In the genomic region with DNA sequence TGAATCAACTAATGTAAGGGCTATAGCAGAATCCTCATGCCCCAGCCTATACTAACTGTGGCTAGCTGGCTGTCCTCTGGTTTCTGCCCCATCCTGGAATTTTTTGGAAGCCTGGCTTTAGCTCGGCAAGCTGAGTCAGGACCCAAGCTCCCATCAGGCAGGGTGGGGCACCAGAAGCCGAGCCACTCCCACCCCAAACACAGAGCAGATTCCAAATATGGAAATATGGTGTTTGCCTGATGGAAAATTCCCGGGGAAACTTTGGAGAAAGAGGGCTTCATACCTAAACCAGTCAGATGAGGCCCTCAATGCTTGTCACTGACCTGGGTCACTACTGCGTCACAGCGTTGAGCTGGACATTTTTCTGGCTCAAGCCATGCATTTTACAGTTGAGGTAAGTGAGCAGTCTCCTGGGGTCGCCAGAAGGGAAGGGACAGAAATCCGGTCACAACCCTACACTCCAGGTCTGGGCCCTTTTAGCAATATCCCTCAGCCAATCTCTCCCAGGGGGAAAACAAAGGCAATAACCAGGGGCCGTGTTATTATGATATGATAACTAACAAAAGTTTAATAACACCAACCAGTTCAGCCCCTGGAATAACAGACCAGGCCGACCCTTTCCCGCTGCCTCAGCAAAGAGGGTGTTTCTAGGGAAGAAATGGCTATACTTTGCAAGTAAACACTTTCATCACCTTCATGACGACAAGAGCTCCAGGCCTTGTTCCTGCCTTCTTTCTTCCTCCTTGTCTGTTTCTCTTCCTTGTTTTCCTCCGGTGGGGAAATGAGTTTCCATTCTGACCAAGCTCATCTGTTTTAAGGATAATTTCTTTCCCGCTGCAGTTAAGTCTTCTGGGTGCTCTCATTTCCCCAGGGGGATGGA, we compare ENCODE assay signal across 11 cellular contexts. TPM values are rescaled to one million over a fixed set of nuclear protein-coding genes. Genes with fewer than 3 reads are reported as not detected.
DNase-seq lines count a peak whose midpoint lies in the region; ATAC-seq and TF ChIP-seq lines count a peak whose summit lies in the region.
"Had no signal": no experiment of that assay in that cellular context is flagged by ENCODE, and none has a peak within 500 bp of the region (broad histone marks: within the 10 kb centered on the region; RNA-seq: fewer than 3 reads in every experiment).

No MANE protein-coding gene starts in this region.

- H3K36me3 ChIP-seq in mucosa of rectum (ENCODE audit: control insufficient read depth in 2 of 2, insufficient read depth in 2 of 2, low read length in 2 of 2) = no peaks in the 10 kb centered on the region
- H3K36me3 ChIP-seq: BE2C had no signal

- H3K27me3 ChIP-seq in mucosa of rectum (ENCODE audit: control insufficient read depth in 2 of 2, insufficient read depth in 2 of 2, low read length in 2 of 2) = no peaks in the 10 kb centered on the region
- H3K27me3 ChIP-seq: BE2C had no signal

- H3K27ac Mint-ChIP-seq in activated CD4-positive, alpha-beta T cell treated with anti-CD3 and anti-CD28 coated beads for 36 hours = no peak overlapping the region

- no peaks in the 10 kb centered on the region for H3K4me1 Mint-ChIP-seq in activated CD4-positive, alpha-beta T cell treated with anti-CD3 and anti-CD28 coated beads for 36 hours

- no peaks in the 10 kb centered on the region for H3K36me3 Mint-ChIP-seq in activated CD4-positive, alpha-beta T cell treated with anti-CD3 and anti-CD28 coated beads for 36 hours (ENCODE audit: low read depth)

- TF ChIP-seq CTCF in epithelial cell of esophagus (IDR thresholded peaks at IDR 0.05; ENCODE audit: insufficient read depth, low read depth, low read length, missing control alignments) = no peak

- ATAC-seq in activated CD4-positive, alpha-beta T cell treated with anti-CD3 and anti-CD28 coated beads for 36 hours = no peak

- CTCF ChIA-PET in activated CD4-positive, alpha-beta T cell treated with anti-CD3 and anti-CD28 coated beads for 36 hours (lab: Charles Lee) = interaction anchor here (0.8 to 4.3 kb wide), 2 partner anchors 12 to 34 kb away, joined by 3 to 14 read pairs; no protein-coding TSS in a partner anchor

- peak; percentile 95 for DNase-seq in A172 (ENCODE audit: low spot score)
- peak; percentile 97 for DNase-seq in M059J (ENCODE audit: low read depth)
- DNase-seq in epithelial cell of esophagus (ENCODE audit: low read depth) = peak; percentile 72
- no peak for DNase-seq in NCI-H748 (lab: John Stamatoyannopoulos, UW; ENCODE audit: unreplicated experiment)
- DNase-seq in stimulated activated CD4-positive, alpha-beta T cell treated with anti-CD3 and anti-CD28 coated beads, Interleukin-4, amount 100 ng/mL, for 1 hour = no peak
- DNase-seq in SHP77 (lab: John Stamatoyannopoulos, UW) = no peak
- no peak for DNase-seq in activated CD4-positive, alpha-beta T cell treated with anti-CD3 and anti-CD28 coated beads for 36 hours
- DNase-seq: activated naive CD4-positive, alpha-beta T cell; BE2C; NCI-H187 treated with DMSO at 0.1 percent for 48 hours had no signal

- POLR2A ChIA-PET in activated CD4-positive, alpha-beta T cell treated with anti-CD3 and anti-CD28 coated beads for 36 hours (lab: Charles Lee) = interaction anchor here (0.6 kb wide), 1 partner anchor 23 kb away, joined by 3 read pairs; no protein-coding TSS in a partner anchor

- H3K9me3 Mint-ChIP-seq in activated CD4-positive, alpha-beta T cell treated with anti-CD3 and anti-CD28 coated beads for 36 hours (ENCODE audit: low read depth) = no peaks in the 10 kb centered on the region

- H3K4me3 ChIP-seq in epithelial cell of esophagus (ENCODE audit: low read length) (no peak overlapping the region), mucosa of rectum (ENCODE audit: low read length in 2 of 2) (no peak overlapping the region)

- intact Hi-C loops in activated CD4-positive, alpha-beta T cell treated with anti-CD3 and anti-CD28 coated beads for 36 hours (cut with DNase I, micrococcal nuclease) = no loop called here

- peak overlapping the region; percentile 32 to 58 for H3K27ac ChIP-seq in mucosa of rectum (ENCODE audit: low read depth in 2 of 2, low read length in 2 of 2)

- no peaks in the 10 kb centered on the region for H3K27me3 Mint-ChIP-seq in activated CD4-positive, alpha-beta T cell treated with anti-CD3 and anti-CD28 coated beads for 36 hours

- H3K9ac ChIP-seq in mucosa of rectum (ENCODE audit: low read depth in 1 of 2, low read length in 2 of 2) = peak overlapping the region in 1 of 2 donors; percentile 29

- H3K9me3 ChIP-seq in mucosa of rectum (ENCODE audit: control insufficient read depth in 2 of 2, low read length in 2 of 2) = no peaks in the 10 kb centered on the region
- H3K9me3 ChIP-seq: BE2C had no signal

- H3K4me1 ChIP-seq in mucosa of rectum (ENCODE audit: control insufficient read depth in 2 of 2, insufficient read depth in 2 of 2, low read length in 2 of 2) = peaks cover 5 to 21% of the 10 kb centered on the region in 2 donors
- H3K4me1 ChIP-seq: BE2C had no signal

- no peak overlapping the region for H3K4me3 Mint-ChIP-seq in activated CD4-positive, alpha-beta T cell treated with anti-CD3 and anti-CD28 coated beads for 36 hours

RNA-seq across cellular contexts. Expression of a gene that starts 37.7 kb away (rescaled TPM):
- total RNA-seq in A172 (2014; rRNA removed; shearing (Covaris generic)) = 10.0 and 10.2 TPM in 2 replicates
- total RNA-seq in M059J (2014; rRNA removed; shearing (Covaris generic)) = 6.4 and 14.7 TPM in 2 replicates
- total RNA-seq in activated CD4-positive, alpha-beta T cell treated with anti-CD3 and anti-CD28 coated beads for 36 hours = 100 to 1,000 TPM; 232 to 274 TPM

Comparison
In these comparisons a context has a peak if more than half of its experiments do, and no peak if none do; other contexts are left out.
1. DNase-seq: peak in A172 (single experiment), M059J (single experiment) and epithelial cell of esophagus (single experiment); none in NCI-H748 (single experiment), stimulated activated CD4-positive, alpha-beta T cell treated with anti-CD3 and anti-CD28 coated beads, Interleukin-4, amount 100 ng/mL, for 1 hour (single experiment), SHP77 (0 of 2) and activated CD4-positive, alpha-beta T cell treated with anti-CD3 and anti-CD28 coated beads for 36 hours (single experiment).
2. RNA of a gene that starts 37.7 kb away (total RNA-seq): 232 to 274 TPM in activated CD4-positive, alpha-beta T cell treated with anti-CD3 and anti-CD28 coated beads for 36 hours; 6.4 to 14.7 TPM in M059J and 10.0 to 10.2 TPM in A172; every median in the first group is over 10 times any median in the second.